ENCODE assay signal across 1 cellular context in genomic region chr1:1510912-1511532, GRCh38.
TF ChIP-seq lines count a peak whose summit lies in the region.

No MANE protein-coding gene starts in this region.

TF ChIP-seq in IMR-90, 13 proteins besides CTCF, POLR2A, EP300 and RAD21 (continued from another document):
- no peak for TF ChIP-seq ELK1 (IDR thresholded peaks at IDR 0.05; ENCODE audit: borderline replicate concordance, low read depth, low read length)
